In the genomic region with DNA sequence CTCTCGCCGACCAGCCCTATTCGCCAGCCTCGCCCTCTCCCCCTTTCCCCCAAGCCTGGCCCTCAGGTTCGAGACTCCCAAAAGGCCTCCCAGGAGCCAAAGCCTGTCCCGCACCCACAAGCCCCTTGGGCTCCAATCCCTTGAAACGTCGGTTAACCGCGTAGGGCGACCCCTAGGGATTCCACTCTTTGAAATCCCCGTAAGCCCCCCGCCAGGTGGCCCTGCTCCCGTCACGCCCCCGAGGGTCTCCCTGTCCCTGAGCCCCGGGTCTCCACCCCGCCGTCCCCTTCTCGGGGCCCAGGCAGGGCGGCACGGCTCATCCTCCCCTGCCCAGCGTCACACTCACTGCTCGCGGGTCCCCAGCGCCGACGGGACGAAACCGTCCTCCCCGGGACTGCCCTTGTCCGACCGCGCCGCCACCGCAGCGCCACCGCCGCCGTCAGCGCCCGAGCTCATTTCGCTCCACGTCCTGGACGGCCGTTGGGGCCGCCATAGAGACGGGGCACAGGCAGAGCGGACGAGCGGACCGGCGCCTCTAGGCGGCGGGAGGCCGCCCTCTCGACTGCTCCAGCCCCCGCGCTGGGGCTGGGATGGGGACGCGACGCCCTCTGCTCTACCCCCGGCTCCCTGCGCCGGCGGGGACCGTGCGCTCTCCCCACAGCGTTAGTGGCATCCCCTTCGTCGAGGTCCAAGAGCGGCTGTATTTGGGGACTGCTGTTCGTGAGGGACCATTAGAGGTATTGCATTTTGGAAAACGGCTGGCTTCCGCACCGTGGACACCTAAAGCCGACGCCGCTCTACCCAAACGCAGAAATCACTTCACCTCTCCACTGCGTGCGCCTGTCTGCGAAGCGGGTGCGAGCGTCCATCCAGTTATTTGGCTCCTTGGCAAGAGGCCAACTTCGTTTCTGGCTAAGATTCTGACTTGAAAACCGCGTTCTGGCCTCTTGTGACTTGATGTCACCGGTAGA, we compare ENCODE assay signal across 8 cellular contexts. TPM values are rescaled to one million over a fixed set of nuclear protein-coding genes. Genes with fewer than 3 reads are reported as not detected.
DNase-seq lines count a peak whose midpoint lies in the region; ATAC-seq and TF ChIP-seq lines count a peak whose summit lies in the region.

A gene (minus strand): TSS at position 510 of the 971 bp plus-strand sequence. CDS start 54 bp downstream, at position 456.

- H3K36me3 ChIP-seq in CD4-positive, alpha-beta memory T cell (ENCODE audit: insufficient read depth, low read length) = no peaks in the 10 kb centered on the region
- peaks cover 13% of the 10 kb centered on the region for H3K36me3 ChIP-seq in ectodermal cell (ENCODE audit: control insufficient read depth, insufficient read depth, low read length)

- H3K4me1 ChIP-seq in CD4-positive, alpha-beta memory T cell (ENCODE audit: insufficient read depth, low read length) = peaks cover 16% of the 10 kb centered on the region
- H3K4me1 ChIP-seq in ectodermal cell (ENCODE audit: control insufficient read depth, insufficient read depth, low read length) = no peaks in the 10 kb centered on the region

- peak; percentile 78 to 87 (median 85) for DNase-seq in CD4-positive, alpha-beta memory T cell
- peak; percentile 59 for DNase-seq in NCI-H82 treated with DMSO at 0.1 percent for 48 hours (lab: John Stamatoyannopoulos, UW; ENCODE audit: unreplicated experiment)
- peak; percentile 87 for DNase-seq in activated CD8-positive, alpha-beta T cell treated with anti-CD3 and anti-CD28 coated beads for 36 hours
- peak; percentile 90 to 93 for DNase-seq in lung microvascular endothelial cell (ENCODE audit: low read depth in 2 of 2)
- peak; percentile 60 to 74 (median 69) for DNase-seq in stimulated activated CD4-positive, alpha-beta T cell treated with anti-CD3 and anti-CD28 coated beads, TNF-alpha, amount 100 ng/mL, for 48 hours (ENCODE audit: low read depth in 3 of 3)

- no peaks in the 10 kb centered on the region for H3K9me3 ChIP-seq in CD4-positive, alpha-beta memory T cell (ENCODE audit: control insufficient read depth in 1 of 2, low read length in 2 of 2)
- no peaks in the 10 kb centered on the region for H3K9me3 ChIP-seq in ectodermal cell (ENCODE audit: control insufficient read depth, low read length)

- 0% methylated on average over 90 of the region's 90 CpGs for WGBS in ectodermal cell, 2 experiments

- peaks cover 6 to 30% of the 10 kb centered on the region in 2 donors for H3K36me3 Mint-ChIP-seq in CD4-positive, alpha-beta memory T cell
- H3K36me3 Mint-ChIP-seq in activated CD8-positive, alpha-beta T cell treated with anti-CD3 and anti-CD28 coated beads for 36 hours (ENCODE audit: low read depth) = peaks cover 14% of the 10 kb centered on the region

- H3K9me3 Mint-ChIP-seq in CD4-positive, alpha-beta memory T cell = peaks cover 0 to 1% (median 0%) of the 10 kb centered on the region in 8 donors
- no peaks in the 10 kb centered on the region for H3K9me3 Mint-ChIP-seq in activated CD8-positive, alpha-beta T cell treated with anti-CD3 and anti-CD28 coated beads for 36 hours

- peak within 1 kb of the TSS; percentile 92 to 99 (median 98) for H3K4me3 Mint-ChIP-seq in CD4-positive, alpha-beta memory T cell
- peak within 1 kb of the TSS; percentile 88 for H3K4me3 Mint-ChIP-seq in activated CD8-positive, alpha-beta T cell treated with anti-CD3 and anti-CD28 coated beads for 36 hours

- H3K27ac ChIP-seq in CD4-positive, alpha-beta memory T cell (ENCODE audit: low read depth, low read length) = peak within 1 kb of the TSS; percentile 76
- peak within 1 kb of the TSS; percentile 90 for H3K27ac ChIP-seq in ectodermal cell (ENCODE audit: insufficient read depth, low read depth, low read length, poor library complexity, severe bottlenecking)

- CTCF ChIA-PET in CD4-positive, alpha-beta memory T cell (lab: Charles Lee; ENCODE audit: partially characterized antibody) = interaction anchor here (0.8 to 1.6 kb wide), 3 partner anchors 10 to 43 kb away, joined by 3 to 5 read pairs (median 3); a partner anchor contains a TSS
- CTCF ChIA-PET in activated CD8-positive, alpha-beta T cell treated with anti-CD3 and anti-CD28 coated beads for 36 hours (lab: Charles Lee) = interaction anchor here (0.6 to 1.0 kb wide), 4 partner anchors 13 to 50 kb away, joined by 3 to 5 read pairs (median 3); no protein-coding TSS in a partner anchor

- H3K27ac Mint-ChIP-seq in CD4-positive, alpha-beta memory T cell = peak within 1 kb of the TSS; percentile 78 to 97 (median 93)
- H3K27ac Mint-ChIP-seq in activated CD8-positive, alpha-beta T cell treated with anti-CD3 and anti-CD28 coated beads for 36 hours = peak within 1 kb of the TSS; percentile 91

- POLR2A ChIA-PET in CD4-positive, alpha-beta memory T cell (lab: Charles Lee; ENCODE audit: partially characterized antibody) = interaction anchor here (0.6 to 2.8 kb wide), 17 partner anchors 9 to 327 kb away, joined by 3 to 40 read pairs (median 4); a partner anchor contains a TSS
- POLR2A ChIA-PET in activated CD8-positive, alpha-beta T cell treated with anti-CD3 and anti-CD28 coated beads for 36 hours (lab: Charles Lee) = interaction anchor here (0.5 to 3.0 kb wide), 9 partner anchors 10 to 103 kb away, joined by 3 to 12 read pairs (median 3); a partner anchor contains a TSS

- ATAC-seq in GM19397 (IDR thresholded peaks at IDR 0.05; ENCODE audit: unreplicated experiment) (peak; percentile 92), HG03565 (IDR thresholded peaks at IDR 0.05; ENCODE audit: unreplicated experiment) (peak; percentile 88)
- peak; percentile 97 for ATAC-seq in activated CD8-positive, alpha-beta T cell treated with anti-CD3 and anti-CD28 coated beads for 36 hours

- peak within 1 kb of the TSS; percentile 97 to 99 for H3K4me3 ChIP-seq in CD4-positive, alpha-beta memory T cell (ENCODE audit: low read length in 2 of 2)
- peak within 1 kb of the TSS; percentile 94 for H3K4me3 ChIP-seq in ectodermal cell (ENCODE audit: insufficient read depth, low read depth, low read length)

- no peaks in the 10 kb centered on the region for H3K27me3 Mint-ChIP-seq in CD4-positive, alpha-beta memory T cell
- no peaks in the 10 kb centered on the region for H3K27me3 Mint-ChIP-seq in activated CD8-positive, alpha-beta T cell treated with anti-CD3 and anti-CD28 coated beads for 36 hours

- peaks cover 5 to 28% (median 17%) of the 10 kb centered on the region in 4 donors for H3K4me1 Mint-ChIP-seq in CD4-positive, alpha-beta memory T cell
- H3K4me1 Mint-ChIP-seq in activated CD8-positive, alpha-beta T cell treated with anti-CD3 and anti-CD28 coated beads for 36 hours (ENCODE audit: low read depth) = peaks cover 14% of the 10 kb centered on the region

- intact Hi-C loops in CD4-positive, alpha-beta memory T cell (cut with micrococcal nuclease) = loop anchor here (1.0 to 10.0 kb wide), 5 partner anchors 10 to 1637 kb away; a partner anchor contains a TSS
- intact Hi-C loops in activated CD8-positive, alpha-beta T cell treated with anti-CD3 and anti-CD28 coated beads for 36 hours (cut with micrococcal nuclease) = no loop called here

- TF ChIP-seq CTCF in activated CD8-positive, alpha-beta T cell treated with anti-CD3 and anti-CD28 coated beads for 36 hours (IDR thresholded peaks at IDR 0.05) = no peak

- H3K27me3 ChIP-seq in CD4-positive, alpha-beta memory T cell (ENCODE audit: insufficient read depth, low read length) = no peaks in the 10 kb centered on the region
- H3K27me3 ChIP-seq in ectodermal cell (ENCODE audit: control insufficient read depth, insufficient read depth, low read length, poor library complexity, severe bottlenecking) = peaks cover 3% of the 10 kb centered on the region

RNA-seq across cellular contexts. Expression of the gene that starts here (rescaled TPM):
- total RNA-seq in CD4-positive, alpha-beta memory T cell = 10 to 100 TPM; 20.0 to 24.2 TPM
- polyA plus RNA-seq in CD4-positive, alpha-beta memory T cell = 10 to 100 TPM; 18.2 to 31.1 TPM
- total RNA-seq in activated CD8-positive, alpha-beta T cell treated with anti-CD3 and anti-CD28 coated beads for 36 hours = 10 to 100 TPM; 24.2 to 25.7 TPM
- 37.8 TPM for polyA plus RNA-seq in ectodermal cell (2013, experiment 1 of 4)
- polyA plus RNA-seq in ectodermal cell (2013, experiment 2 of 4) = 38.4 TPM
- 35.7 TPM for polyA plus RNA-seq in ectodermal cell (2013, experiment 3 of 4)
- polyA plus RNA-seq in ectodermal cell (2013, experiment 4 of 4) = 37.7 TPM
- total RNA-seq in lung microvascular endothelial cell = 7.3 and 10.0 TPM in 2 replicates

Comparison
In these comparisons a context has a peak if more than half of its experiments do, and no peak if none do; other contexts are left out.
1. Peak in every context shown above with its lines: DNase-seq, ATAC-seq, H3K4me3 ChIP-seq and H3K27ac ChIP-seq.